In genomic region chr12:39931857-39932256, GRCh38 we compare ENCODE assay signal across 16 cellular contexts.
"Had no signal": no experiment of that assay in that cellular context is flagged by ENCODE, and none has a peak within 500 bp of the region (broad histone marks: within the 10 kb centered on the region; RNA-seq: fewer than 3 reads in every experiment).

No MANE protein-coding gene starts in this region.

- H3K4me1 ChIP-seq: colonic mucosa had no signal

- DNase-seq: activated CD4-positive, alpha-beta T cell treated with anti-CD3 and anti-CD28 coated beads, Interleukin-2, amount 50 U/mL, for 4 hours; activated CD4-positive, CD25-positive, alpha-beta regulatory T cell treated with anti-CD3 and anti-CD28 coated beads, Interleukin-2, amount 50 U/mL, for 72 hours; activated CD8-positive, alpha-beta memory T cell treated with anti-CD3 and anti-CD28 coated beads, Interleukin-2, amount 10 ng/mL, durations not matched to agents 7 days and 5 days; activated effector memory CD4-positive, alpha-beta T cell treated with Interleukin-2 at 50 U/mL for 16 hours; activated T-cell treated with anti-CD3 and anti-CD28 coated beads, Interleukin-2, amount 50 U/mL, for 24 hours; esophagus squamous epithelium; left cardiac atrium; naive thymus-derived CD4-positive, alpha-beta T cell; posterior cingulate gyrus; right cardiac atrium; stimulated activated naive CD4-positive, alpha-beta T cell treated with Interleukin-2 at 50 U/mL for 16 hours; SW 1271 had no signal

- H3K36me3 ChIP-seq: colonic mucosa, esophagus squamous epithelium, suprapubic skin, upper lobe of left lung had no signal

- H3K9me3 ChIP-seq: colonic mucosa, esophagus squamous epithelium, suprapubic skin, upper lobe of left lung had no signal

- H3K27me3 ChIP-seq: colonic mucosa, esophagus squamous epithelium, suprapubic skin, upper lobe of left lung had no signal

- ATAC-seq: activated CD8-positive, alpha-beta memory T cell treated with anti-CD3 and anti-CD28 coated beads, Interleukin-2, amount 10 ng/mL, durations not matched to agents 7 days and 5 days; activated naive CD4-positive, alpha-beta T cell treated with anti-CD3 and anti-CD28 coated beads, Interleukin-2, amount 50 U/mL, for 72 hours; naive thymus-derived CD4-positive, alpha-beta T cell; right cardiac atrium had no signal

- H3K4me3 ChIP-seq: colonic mucosa, esophagus squamous epithelium, suprapubic skin, upper lobe of left lung had no signal
